Comparison of ENCODE assay signal across 8 cellular contexts in genomic region chr10:132627736-132628512, GRCh38.
DNase-seq lines count a peak whose midpoint lies in the region; ATAC-seq and TF ChIP-seq lines count a peak whose summit lies in the region.

No MANE protein-coding gene starts in this region.

- H3K27me3 Mint-ChIP-seq in naive thymus-derived CD8-positive, alpha-beta T cell: no peaks in the 10 kb centered on the region

- peak overlapping the region in 7 of 10 donors; percentile 7 to 78 (median 62) for H3K27ac Mint-ChIP-seq in naive thymus-derived CD8-positive, alpha-beta T cell

- H3K9me3 Mint-ChIP-seq in naive thymus-derived CD8-positive, alpha-beta T cell: no peaks in the 10 kb centered on the region

- peaks cover 0 to 2% (median 0%) of the 10 kb centered on the region in 3 donors for H3K36me3 Mint-ChIP-seq in naive thymus-derived CD8-positive, alpha-beta T cell

- H3K4me1 Mint-ChIP-seq in naive thymus-derived CD8-positive, alpha-beta T cell: peaks cover 36 to 61% (median 48%) of the 10 kb centered on the region in 4 donors

- no peak for TF ChIP-seq POLR2A in erythroblast (IDR thresholded peaks at IDR 0.05; ENCODE audit: low read length)

- POLR2A ChIA-PET in naive thymus-derived CD8-positive, alpha-beta T cell (lab: Charles Lee): no interaction called here

- DNase-seq in AG08396 (ENCODE audit: low spot score) (peak; percentile 88), erythroblast (lab: John Stamatoyannopoulos, UW) (peak; percentile 30 to 51), Kasumi-1 (lab: John Stamatoyannopoulos, UW) (no peak), GOT3 (lab: John Stamatoyannopoulos, UW) (no peak), NCI-H1436 treated with DMSO at 0.1 percent for 48 hours (lab: John Stamatoyannopoulos, UW) (no peak), KBM-7 (no peak)
- DNase-seq in naive thymus-derived CD8-positive, alpha-beta T cell: no peak

- in situ Hi-C loops in KBM-7 (cut with MboI; ENCODE audit: low pct_unique_long_range_greater_than_20kb, low sequenced_read_pairs): no loop called here

- peak; percentile 53 for ATAC-seq in HG03354 (IDR thresholded peaks at IDR 0.05; ENCODE audit: poor library complexity, severe bottlenecking, unreplicated experiment)
- ATAC-seq in naive thymus-derived CD8-positive, alpha-beta T cell: peak; percentile 66 to 69

- H3K4me3 Mint-ChIP-seq in naive thymus-derived CD8-positive, alpha-beta T cell: peak overlapping the region in 5 of 10 donors; percentile 15 to 43 (median 26)

Comparison
In these comparisons a context has a peak if more than half of its experiments do, and no peak if none do; other contexts are left out.
1. DNase-seq: peak in AG08396 (single experiment) and erythroblast (2 of 2); none in naive thymus-derived CD8-positive, alpha-beta T cell (0 of 10), Kasumi-1 (0 of 2), GOT3 (single experiment), NCI-H1436 treated with DMSO at 0.1 percent for 48 hours (single experiment) and KBM-7 (single experiment).